8 cellular contexts compared by ENCODE assay signal in genomic region chr12:55830601-55831406, GRCh38. TPM values are rescaled to one million over a fixed set of nuclear protein-coding genes. Genes with fewer than 3 reads are reported as not detected.
DNase-seq lines count a peak whose midpoint lies in the region; TF ChIP-seq lines count a peak whose summit lies in the region.

No MANE protein-coding gene starts in this region.

- no peaks in the 10 kb centered on the region for H3K27me3 ChIP-seq in fibroblast of lung (ENCODE audit: control insufficient read depth, insufficient read depth, low read length)

- H3K9me3 ChIP-seq in fibroblast of lung (ENCODE audit: control insufficient read depth, insufficient read depth, low read depth, low read length): no peaks in the 10 kb centered on the region

- H3K27me3 Mint-ChIP-seq in activated T-helper 1 cell treated with anti-CD3 and anti-CD28 coated beads, Interleukin-12 subunit alpha, Interleukin-12 subunit beta, Interleukin-2, Interleukin-4 antibody, amounts not matched to agents 30 ng/mL and 10 ng/mL and 1 ng/mL, durations not matched to agents 14 hours and 24 hours and 36 hours (ENCODE audit: insufficient read depth): no peaks in the 10 kb centered on the region

- H3K9me3 Mint-ChIP-seq in activated T-helper 1 cell treated with anti-CD3 and anti-CD28 coated beads, Interleukin-12 subunit alpha, Interleukin-12 subunit beta, Interleukin-2, Interleukin-4 antibody, amounts not matched to agents 30 ng/mL and 10 ng/mL and 1 ng/mL, durations not matched to agents 14 hours and 24 hours and 36 hours: no peaks in the 10 kb centered on the region

- H4K20me1 ChIP-seq in fibroblast of lung (ENCODE audit: control insufficient read depth, extremely low read depth, insufficient read depth, low read length): no peaks in the 10 kb centered on the region

- H3K4me1 Mint-ChIP-seq in activated T-helper 1 cell treated with anti-CD3 and anti-CD28 coated beads, Interleukin-12 subunit alpha, Interleukin-12 subunit beta, Interleukin-2, Interleukin-4 antibody, amounts not matched to agents 30 ng/mL and 10 ng/mL and 1 ng/mL, durations not matched to agents 14 hours and 24 hours and 36 hours (ENCODE audit: low read depth): peaks cover 35% of the 10 kb centered on the region

- peaks cover 21% of the 10 kb centered on the region for H3K36me3 Mint-ChIP-seq in activated T-helper 1 cell treated with anti-CD3 and anti-CD28 coated beads, Interleukin-12 subunit alpha, Interleukin-12 subunit beta, Interleukin-2, Interleukin-4 antibody, amounts not matched to agents 30 ng/mL and 10 ng/mL and 1 ng/mL, durations not matched to agents 14 hours and 24 hours and 36 hours (ENCODE audit: low read depth)

- intact Hi-C loops in activated T-helper 1 cell treated with anti-CD3 and anti-CD28 coated beads, Interleukin-12 subunit alpha, Interleukin-12 subunit beta, Interleukin-2, Interleukin-4 antibody, amounts not matched to agents 30 ng/mL and 10 ng/mL and 1 ng/mL, durations not matched to agents 14 hours and 24 hours and 36 hours (cut with micrococcal nuclease): no loop called here

- DNase-seq in DMS 273 (lab: John Stamatoyannopoulos, UW; ENCODE audit: unreplicated experiment) (peak; percentile 62), DMS 273 treated with DMSO at 0.1 percent for 48 hours (lab: John Stamatoyannopoulos, UW) (no peak), NCI-H774 (lab: John Stamatoyannopoulos, UW) (peak; percentile 52), fibroblast of lung (ENCODE audit: low read depth in 2 of 2) (peak; percentile 66 to 81), myocyte (ENCODE audit: low read depth) (peak; percentile 77), stromal cell of bone marrow (ENCODE audit: low read depth) (peak; percentile 39), cortex of kidney (lab: John Stamatoyannopoulos, UW) (no peak)
- peak; percentile 39 for DNase-seq in activated T-helper 1 cell treated with anti-CD3 and anti-CD28 coated beads, Interleukin-12 subunit alpha, Interleukin-12 subunit beta, Interleukin-2, Interleukin-4 antibody, amounts not matched to agents 30 ng/mL and 10 ng/mL and 1 ng/mL, durations not matched to agents 14 hours and 24 hours and 36 hours (ENCODE audit: low spot score)

- peak overlapping the region; percentile 99 for H3K4me2 ChIP-seq in fibroblast of lung (ENCODE audit: extremely low read depth, insufficient read depth, low read length)

- H2AFZ ChIP-seq in fibroblast of lung (ENCODE audit: low read length): peak overlapping the region; percentile 9

- H3K27ac Mint-ChIP-seq in activated T-helper 1 cell treated with anti-CD3 and anti-CD28 coated beads, Interleukin-12 subunit alpha, Interleukin-12 subunit beta, Interleukin-2, Interleukin-4 antibody, amounts not matched to agents 30 ng/mL and 10 ng/mL and 1 ng/mL, durations not matched to agents 14 hours and 24 hours and 36 hours: peak overlapping the region; percentile 92

- peak overlapping the region; percentile 91 for H3K27ac ChIP-seq in fibroblast of lung (ENCODE audit: insufficient read depth, low read length)

- H3K4me3 ChIP-seq in fibroblast of lung (replicated peaks in 1 of 4; ENCODE audit: control extremely low read depth in 1 of 4, insufficient read depth in 1 of 4, low read depth in 3 of 4, low read length in 4 of 4): peak overlapping the region; percentile 91 to 97 (median 95)

- H3K36me3 ChIP-seq in fibroblast of lung (ENCODE audit: control insufficient read depth, insufficient read depth, low read length): peaks cover 6% of the 10 kb centered on the region

- no peak for TF ChIP-seq CTCF in fibroblast of lung (conservative IDR thresholded peaks at IDR 0.05 in 1 of 2, IDR thresholded peaks at IDR 0.05 in 1 of 2; ENCODE audit: low read depth in 1 of 2, low read length in 2 of 2)

- peaks cover 29% of the 10 kb centered on the region for H3K79me2 ChIP-seq in fibroblast of lung (ENCODE audit: control insufficient read depth, insufficient read depth, low read length)

- peak overlapping the region; percentile 98 for H3K4me3 Mint-ChIP-seq in activated T-helper 1 cell treated with anti-CD3 and anti-CD28 coated beads, Interleukin-12 subunit alpha, Interleukin-12 subunit beta, Interleukin-2, Interleukin-4 antibody, amounts not matched to agents 30 ng/mL and 10 ng/mL and 1 ng/mL, durations not matched to agents 14 hours and 24 hours and 36 hours

- H3K9ac ChIP-seq in fibroblast of lung (ENCODE audit: insufficient read depth, low read length): peak overlapping the region; percentile 83

- peaks cover 10% of the 10 kb centered on the region for H3K4me1 ChIP-seq in fibroblast of lung (ENCODE audit: control insufficient read depth, extremely low read depth, insufficient read depth, low read length)

RNA-seq across cellular contexts. Expression of gene DNAJC14, which starts 1.4 kb away (rescaled TPM):
- 43.5 and 45.0 TPM in 2 replicates for total RNA-seq in activated T-helper 1 cell treated with anti-CD3 and anti-CD28 coated beads, Interleukin-12 subunit alpha, Interleukin-12 subunit beta, Interleukin-2, Interleukin-4 antibody, amounts not matched to agents 30 ng/mL and 10 ng/mL and 1 ng/mL, durations not matched to agents 14 hours and 24 hours and 36 hours
- total RNA-seq in fibroblast of lung (56.0 and 66.7 TPM in 2 replicates), myocyte (40.4 and 42.4 TPM in 2 replicates)
- 11.5 and 12.2 TPM in 2 replicates for polyA plus RNA-seq in fibroblast of lung
- 23.9 and 25.1 TPM in 2 replicates for polyA plus RNA-seq in fibroblast of lung (2012)
- polyA minus RNA-seq in fibroblast of lung (ENCODE audit: low replicate concordance): 41.8 and 55.5 TPM in 2 replicates
- polyA plus RNA-seq in myocyte (2012): 41.5 TPM

RNA-seq across cellular contexts. Expression of gene MMP19, which starts 11.9 kb away (rescaled TPM):
- not detected in 2 replicates for total RNA-seq in activated T-helper 1 cell treated with anti-CD3 and anti-CD28 coated beads, Interleukin-12 subunit alpha, Interleukin-12 subunit beta, Interleukin-2, Interleukin-4 antibody, amounts not matched to agents 30 ng/mL and 10 ng/mL and 1 ng/mL, durations not matched to agents 14 hours and 24 hours and 36 hours
- total RNA-seq in fibroblast of lung: 3.3 and 7.1 TPM in 2 replicates
- polyA plus RNA-seq in fibroblast of lung: 18.3 and 21.8 TPM in 2 replicates
- 16.5 and 17.7 TPM in 2 replicates for polyA plus RNA-seq in fibroblast of lung (2012)
- polyA minus RNA-seq in fibroblast of lung (ENCODE audit: low replicate concordance): 10.8 and 18.7 TPM in 2 replicates
- 8.6 and 8.8 TPM in 2 replicates for total RNA-seq in myocyte
- 18.6 TPM for polyA plus RNA-seq in myocyte (2012)

RNA-seq across cellular contexts. Expression of gene ORMDL2, which starts 13.0 kb away (rescaled TPM):
- 58.9 and 61.2 TPM in 2 replicates for total RNA-seq in activated T-helper 1 cell treated with anti-CD3 and anti-CD28 coated beads, Interleukin-12 subunit alpha, Interleukin-12 subunit beta, Interleukin-2, Interleukin-4 antibody, amounts not matched to agents 30 ng/mL and 10 ng/mL and 1 ng/mL, durations not matched to agents 14 hours and 24 hours and 36 hours
- total RNA-seq in fibroblast of lung: 15.7 and 26.9 TPM in 2 replicates
- polyA plus RNA-seq in fibroblast of lung: 54.5 and 60.6 TPM in 2 replicates
- 77.1 and 86.5 TPM in 2 replicates for polyA plus RNA-seq in fibroblast of lung (2012)
- polyA minus RNA-seq in fibroblast of lung (ENCODE audit: low replicate concordance): 126 and 177 TPM in 2 replicates
- 8.8 and 12.5 TPM in 2 replicates for total RNA-seq in myocyte
- 38.7 TPM for polyA plus RNA-seq in myocyte (2012)

RNA-seq across cellular contexts. Expression of gene SARNP, which starts 13.3 kb away (rescaled TPM):
- 70.7 and 75.1 TPM in 2 replicates for total RNA-seq in activated T-helper 1 cell treated with anti-CD3 and anti-CD28 coated beads, Interleukin-12 subunit alpha, Interleukin-12 subunit beta, Interleukin-2, Interleukin-4 antibody, amounts not matched to agents 30 ng/mL and 10 ng/mL and 1 ng/mL, durations not matched to agents 14 hours and 24 hours and 36 hours
- total RNA-seq in fibroblast of lung (83.0 and 88.5 TPM in 2 replicates), myocyte (71.5 and 75.3 TPM in 2 replicates)
- 172 and 183 TPM in 2 replicates for polyA plus RNA-seq in fibroblast of lung
- polyA plus RNA-seq in fibroblast of lung (2012): 129 and 130 TPM in 2 replicates
- polyA minus RNA-seq in fibroblast of lung (ENCODE audit: low replicate concordance): 4.5 and 10.6 TPM in 2 replicates
- polyA plus RNA-seq in myocyte (2012): 59.0 TPM

Comparison
In these comparisons a context has a peak if more than half of its experiments do, and no peak if none do; other contexts are left out.
1. DNase-seq: peak in DMS 273 (single experiment), NCI-H774 (single experiment), activated T-helper 1 cell treated with anti-CD3 and anti-CD28 coated beads, Interleukin-12 subunit alpha, Interleukin-12 subunit beta, Interleukin-2, Interleukin-4 antibody, amounts not matched to agents 30 ng/mL and 10 ng/mL and 1 ng/mL, durations not matched to agents 14 hours and 24 hours and 36 hours (single experiment), fibroblast of lung (2 of 2), myocyte (single experiment) and stromal cell of bone marrow (single experiment); none in DMS 273 treated with DMSO at 0.1 percent for 48 hours (single experiment) and cortex of kidney (single experiment).